Comparison of ENCODE assay signal across 23 cellular contexts in the genomic region with DNA sequence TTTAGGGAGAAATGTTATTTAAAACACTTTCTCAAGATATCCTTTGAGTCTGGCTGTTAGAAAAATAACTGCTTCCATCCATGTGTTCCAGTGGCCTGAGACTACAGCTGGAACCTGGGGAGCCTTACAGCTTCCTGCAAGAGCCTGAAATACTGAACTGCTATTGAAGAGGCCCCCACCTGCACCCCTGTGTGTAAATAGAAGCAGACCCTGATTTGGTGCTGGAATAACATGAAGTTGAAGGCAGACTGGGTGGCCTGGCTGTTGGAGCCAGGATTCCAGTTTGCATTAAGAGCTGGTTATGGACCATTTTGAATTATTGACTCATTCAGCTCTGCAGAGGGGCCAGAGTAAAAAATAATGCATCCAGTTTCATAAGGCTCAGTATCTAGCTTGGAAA.
"Had no signal": no experiment of that assay in that cellular context is flagged by ENCODE, and none has a peak within 500 bp of the region (broad histone marks: within the 10 kb centered on the region; RNA-seq: fewer than 3 reads in every experiment).

No MANE protein-coding gene starts in this region.

- H3K4me3 ChIP-seq: stomach, suprapubic skin, thoracic aorta, thyroid gland, tibial artery, tibial nerve, transverse colon, upper lobe of left lung, upper lobe of right lung, uterus, vagina had no signal

- H3K27ac ChIP-seq: stomach, suprapubic skin, thoracic aorta, thyroid gland, tibial artery, tibial nerve, transverse colon, upper lobe of left lung, upper lobe of right lung, uterus, vagina had no signal

- H3K36me3 ChIP-seq: uterus had no signal

- H3K9me3 ChIP-seq: stomach, suprapubic skin, thoracic aorta, thyroid gland, tibial artery, tibial nerve, transverse colon, upper lobe of left lung, upper lobe of right lung, uterus, vagina had no signal

- H3K4me1 ChIP-seq: upper lobe of left lung, upper lobe of right lung, uterus had no signal

- H3K27me3 ChIP-seq: stomach, suprapubic skin, thyroid gland, tibial artery, tibial nerve, transverse colon, upper lobe of left lung, upper lobe of right lung, uterus, vagina had no signal

- DNase-seq: stimulated activated CD4-positive, alpha-beta T cell treated with anti-CD3 and anti-CD28 coated beads, Interleukin-2, amount 100 ng/mL, for 48 hours; stimulated activated CD4-positive, alpha-beta T cell treated with anti-CD3 and anti-CD28 coated beads, Interleukin-4, amount 100 ng/mL, for 1 hour; stimulated activated CD4-positive, alpha-beta T cell treated with anti-CD3 and anti-CD28 coated beads, Interleukin-4, amount 100 ng/mL, for 24 hours; stimulated activated CD4-positive, alpha-beta T cell treated with anti-CD3 and anti-CD28 coated beads, Interleukin-4, amount 100 ng/mL, for 4 hours; stimulated activated CD8-positive, alpha-beta memory T cell treated with anti-CD3 and anti-CD28 coated beads, Interleukin-4, amount 100 ng/mL, for 48 hours; stimulated activated naive B cell treated with anti-CD40 and anti-IgM and Interleukin-4, amounts not matched to agents 10 μg/mL and 1 μg/mL and 100 μg/mL, for 72 hours; stimulated activated naive CD4-positive, alpha-beta T cell; stimulated activated naive CD4-positive, alpha-beta T cell treated with Interleukin-2 at 50 U/mL for 16 hours; stimulated activated naive CD8-positive, alpha-beta T cell treated with anti-CD3 and anti-CD28 coated beads, Interleukin-15, amount 100 ng/mL, for 72 hours; stimulated activated naive CD8-positive, alpha-beta T cell treated with anti-CD3 and anti-CD28 coated beads, Interleukin-15, Interleukin-2, amounts not matched to agents 100 U/mL and 50 U/mL, for 24 hours; stomach; substantia nigra; thyroid gland; tibial artery; transverse colon; trophoblast cell; upper lobe of left lung; upper lobe of right lung; uterus had no signal
